In genomic region chr14:23539209-23539866, GRCh38 we compare ENCODE assay signal across 9 cellular contexts. TPM values are rescaled to one million over a fixed set of nuclear protein-coding genes. Genes with fewer than 3 reads are reported as not detected.
DNase-seq lines count a peak whose midpoint lies in the region; ATAC-seq, FAIRE-seq and TF ChIP-seq lines count a peak whose summit lies in the region.
"Had no signal": no experiment of that assay in that cellular context is flagged by ENCODE, and none has a peak within 500 bp of the region (broad histone marks: within the 10 kb centered on the region; RNA-seq: fewer than 3 reads in every experiment).

No MANE protein-coding gene starts in this region.

- no peaks in the 10 kb centered on the region for H3K9me3 Mint-ChIP-seq in activated CD4-positive, alpha-beta T cell treated with anti-CD3 and anti-CD28 coated beads for 36 hours (ENCODE audit: low read depth)
- H3K9me3 Mint-ChIP-seq: dendritic cell treated with granulocyte-macrophage colony-stimulating factor and Interleukin-4, amounts not matched to agents 40 ng/mL and 50 ng/mL, for 4 days had no signal

- TF ChIP-seq CTCF in PC-3 (conservative IDR thresholded peaks at IDR 0.05; ENCODE audit: low read depth, low read length), result peak; percentile 73
- TF ChIP-seq CTCF in choroid plexus epithelial cell (conservative IDR thresholded peaks at IDR 0.05; ENCODE audit: low read depth, low read length), result peak; percentile 88
- TF ChIP-seq CTCF in left lung (IDR thresholded peaks at IDR 0.05), result peak; percentile 74

- no peaks in the 10 kb centered on the region for H3K36me3 Mint-ChIP-seq in activated CD4-positive, alpha-beta T cell treated with anti-CD3 and anti-CD28 coated beads for 36 hours (ENCODE audit: low read depth)

- H3K4me1 ChIP-seq in PC-3 (ENCODE audit: insufficient read depth, low read length), result no peaks in the 10 kb centered on the region
- no peaks in the 10 kb centered on the region for H3K4me1 ChIP-seq in left lung

- H3K9me3 ChIP-seq in PC-3 (ENCODE audit: low read length) (no peaks in the 10 kb centered on the region), left lung (no peaks in the 10 kb centered on the region)

- intact Hi-C loops in activated CD4-positive, alpha-beta T cell treated with anti-CD3 and anti-CD28 coated beads for 36 hours (cut with DNase I, micrococcal nuclease), result loop anchor here (1.0 to 2.0 kb wide), 2 partner anchors 61 kb away; no protein-coding TSS in a partner anchor
- intact Hi-C loops in PC-3 (cut with micrococcal nuclease), result no loop called here
- intact Hi-C loops in left lung (cut with DNase I), result loop anchor here in 1 of 2 donors (10.0 kb wide), 1 partner anchor 55 kb away; no protein-coding TSS in a partner anchor

- POLR2A ChIA-PET in activated CD4-positive, alpha-beta T cell treated with anti-CD3 and anti-CD28 coated beads for 36 hours (lab: Charles Lee), result no interaction called here
- POLR2A ChIA-PET in PC-3 (lab: Charles Lee; ENCODE audit: unreplicated experiment), result no interaction called here

- FAIRE-seq in urothelium cell line (lab: Jason Lieb, UNC), result no peak

- H3K27ac Mint-ChIP-seq in activated CD4-positive, alpha-beta T cell treated with anti-CD3 and anti-CD28 coated beads for 36 hours, result no peak overlapping the region
- H3K27ac Mint-ChIP-seq: dendritic cell treated with granulocyte-macrophage colony-stimulating factor and Interleukin-4, amounts not matched to agents 40 ng/mL and 50 ng/mL, for 4 days had no signal

- no peaks in the 10 kb centered on the region for H3F3A ChIP-seq in PC-3 (ENCODE audit: low read length, unreplicated experiment)

- CTCF ChIA-PET in activated CD4-positive, alpha-beta T cell treated with anti-CD3 and anti-CD28 coated beads for 36 hours (lab: Charles Lee), result interaction anchor here (0.6 to 3.8 kb wide), 15 partner anchors 9 to 622 kb away, joined by 3 to 25 read pairs (median 3); partner anchors contain the start of genes IRF9 and ZFHX2
- CTCF ChIA-PET in PC-3 (lab: Charles Lee), result interaction anchor here (0.5 kb wide), 1 partner anchor 569 kb away, joined by 6 read pairs; no protein-coding TSS in a partner anchor

- no peak overlapping the region for H3K9ac ChIP-seq in PC-3 (ENCODE audit: low read length)

- no peak overlapping the region for H3K4me3 ChIP-seq in PC-3 (ENCODE audit: low read length)
- no peak overlapping the region for H3K4me3 ChIP-seq in choroid plexus epithelial cell (ENCODE audit: low read depth, low read length)
- no peak overlapping the region for H3K4me3 ChIP-seq in left lung

- H2AFZ ChIP-seq in PC-3 (ENCODE audit: low read length), result no peak overlapping the region

- no peak overlapping the region for H3K4me3 Mint-ChIP-seq in activated CD4-positive, alpha-beta T cell treated with anti-CD3 and anti-CD28 coated beads for 36 hours
- H3K4me3 Mint-ChIP-seq: dendritic cell treated with granulocyte-macrophage colony-stimulating factor and Interleukin-4, amounts not matched to agents 40 ng/mL and 50 ng/mL, for 4 days had no signal

- no peaks in the 10 kb centered on the region for H3K79me2 ChIP-seq in PC-3 (ENCODE audit: low read length)

- ATAC-seq in activated CD4-positive, alpha-beta T cell treated with anti-CD3 and anti-CD28 coated beads for 36 hours, result peak; percentile 81
- ATAC-seq in HG03439 (IDR thresholded peaks at IDR 0.05; ENCODE audit: unreplicated experiment), result peak; percentile 66
- peak; percentile 63; the same call in 1 of the 2 replicates for ATAC-seq in PC-3
- ATAC-seq in left lung, result peak; percentile 91
- ATAC-seq in HG02884 (IDR thresholded peaks at IDR 0.05; ENCODE audit: unreplicated experiment), result no peak

- no TSS peak for BruUV-seq in PC-3 (replicated peaks; lab: Mats Ljungman, UMichigan)

- H3K27ac ChIP-seq in PC-3 (ENCODE audit: low read length) (no peak overlapping the region), left lung (no peak overlapping the region)

- peak; percentile 35 for DNase-seq in activated CD4-positive, alpha-beta T cell treated with anti-CD3 and anti-CD28 coated beads for 36 hours
- no peak for DNase-seq in activated CD4-positive, alpha-beta T cell treated with anti-CD3 and anti-CD28 coated beads, Interleukin-2, amount 50 U/mL, for 1 hour
- DNase-seq in PC-3 (peak; percentile 67), choroid plexus epithelial cell (ENCODE audit: low read depth) (peak; percentile 63), left lung (peak in 1 of 2 donors; percentile 35), urothelium cell line (ENCODE audit: low spot score) (peak; percentile 70)

- no peaks in the 10 kb centered on the region; the same call in 1 of the 2 replicates for H3K36me3 ChIP-seq in PC-3 (ENCODE audit: low read depth, low read length)
- H3K36me3 ChIP-seq in left lung, result no peaks in the 10 kb centered on the region

- H3K27me3 Mint-ChIP-seq in activated CD4-positive, alpha-beta T cell treated with anti-CD3 and anti-CD28 coated beads for 36 hours, result no peaks in the 10 kb centered on the region

- H3K4me2 ChIP-seq in PC-3 (ENCODE audit: low read length), result no peak overlapping the region

- H3K9me2 ChIP-seq in PC-3 (replicated peaks; ENCODE audit: low read length), result no peaks in the 10 kb centered on the region

- no peaks in the 10 kb centered on the region for H4K20me1 ChIP-seq in PC-3 (ENCODE audit: low read length)

- H3K4me1 Mint-ChIP-seq in activated CD4-positive, alpha-beta T cell treated with anti-CD3 and anti-CD28 coated beads for 36 hours, result no peaks in the 10 kb centered on the region

- H3K27me3 ChIP-seq in PC-3 (ENCODE audit: low read length) (no peaks in the 10 kb centered on the region), left lung (no peaks in the 10 kb centered on the region)

RNA-seq across cellular contexts. Expression of gene ZFHX2, which starts 12.2 kb away (rescaled TPM):
- 1 to 10 TPM; 1.0 to 1.3 TPM for total RNA-seq in activated CD4-positive, alpha-beta T cell treated with anti-CD3 and anti-CD28 coated beads for 36 hours
- total RNA-seq in PC-3 (2014; rRNA removed), result 0.55 and 1.4 TPM in 2 replicates
- total RNA-seq in left lung, result 1 to 10 TPM; 2.9 to 3.1 TPM

RNA-seq across cellular contexts. Expression of gene THTPA, which starts 16.7 kb away (rescaled TPM):
- total RNA-seq in activated CD4-positive, alpha-beta T cell treated with anti-CD3 and anti-CD28 coated beads for 36 hours, result 1 to 10 TPM; 8.3 to 8.5 TPM
- total RNA-seq in PC-3 (2014; rRNA removed) (13.0 and 27.2 TPM in 2 replicates), left lung (10 to 100 TPM; 15.2 to 20.3 TPM)

RNA-seq across cellular contexts. Expression of gene AP1G2, which starts 28.3 kb away (rescaled TPM):
- 100 to 1,000 TPM; 162 to 166 TPM for total RNA-seq in activated CD4-positive, alpha-beta T cell treated with anti-CD3 and anti-CD28 coated beads for 36 hours
- total RNA-seq in PC-3 (2014; rRNA removed) (69.7 and 71.7 TPM in 2 replicates), left lung (100 to 1,000 TPM in 1 of 2 donors, 10 to 100 TPM in 1; 93.7 to 121 TPM)

RNA-seq across cellular contexts. Expression of gene JPH4, which starts 39.3 kb away (rescaled TPM):
- not detected for total RNA-seq in activated CD4-positive, alpha-beta T cell treated with anti-CD3 and anti-CD28 coated beads for 36 hours
- total RNA-seq in PC-3 (2014; rRNA removed), result not detected in 2 replicates
- total RNA-seq in left lung, result 1 to 10 TPM; 1.3 TPM
